Comparison of ENCODE assay signal across 1 cellular context in the genomic region with DNA sequence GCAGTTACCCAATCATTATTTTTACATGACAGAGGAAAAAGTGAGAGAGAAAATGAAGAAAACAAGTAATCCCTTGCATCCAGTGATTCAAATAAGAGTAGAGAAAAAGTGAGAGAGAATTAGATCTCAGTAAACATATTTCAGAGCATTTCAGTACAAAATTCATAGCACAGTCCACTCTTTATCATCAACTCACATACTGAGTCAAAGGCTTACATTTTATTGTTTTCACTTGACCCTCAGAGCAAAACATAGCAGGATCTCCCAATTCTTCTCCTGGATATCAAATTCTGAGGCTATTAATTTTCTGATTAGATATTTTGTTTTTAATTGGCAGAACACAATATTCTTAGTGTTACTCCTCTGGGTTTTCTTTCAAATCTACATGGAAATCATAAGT.
TF ChIP-seq lines count a peak whose summit lies in the region.

No MANE protein-coding gene starts in this region.

TF ChIP-seq in GM23338, 12 proteins besides CTCF, POLR2A, EP300 and RAD21 (continued from another document):
- TF ChIP-seq, protein P1, sequence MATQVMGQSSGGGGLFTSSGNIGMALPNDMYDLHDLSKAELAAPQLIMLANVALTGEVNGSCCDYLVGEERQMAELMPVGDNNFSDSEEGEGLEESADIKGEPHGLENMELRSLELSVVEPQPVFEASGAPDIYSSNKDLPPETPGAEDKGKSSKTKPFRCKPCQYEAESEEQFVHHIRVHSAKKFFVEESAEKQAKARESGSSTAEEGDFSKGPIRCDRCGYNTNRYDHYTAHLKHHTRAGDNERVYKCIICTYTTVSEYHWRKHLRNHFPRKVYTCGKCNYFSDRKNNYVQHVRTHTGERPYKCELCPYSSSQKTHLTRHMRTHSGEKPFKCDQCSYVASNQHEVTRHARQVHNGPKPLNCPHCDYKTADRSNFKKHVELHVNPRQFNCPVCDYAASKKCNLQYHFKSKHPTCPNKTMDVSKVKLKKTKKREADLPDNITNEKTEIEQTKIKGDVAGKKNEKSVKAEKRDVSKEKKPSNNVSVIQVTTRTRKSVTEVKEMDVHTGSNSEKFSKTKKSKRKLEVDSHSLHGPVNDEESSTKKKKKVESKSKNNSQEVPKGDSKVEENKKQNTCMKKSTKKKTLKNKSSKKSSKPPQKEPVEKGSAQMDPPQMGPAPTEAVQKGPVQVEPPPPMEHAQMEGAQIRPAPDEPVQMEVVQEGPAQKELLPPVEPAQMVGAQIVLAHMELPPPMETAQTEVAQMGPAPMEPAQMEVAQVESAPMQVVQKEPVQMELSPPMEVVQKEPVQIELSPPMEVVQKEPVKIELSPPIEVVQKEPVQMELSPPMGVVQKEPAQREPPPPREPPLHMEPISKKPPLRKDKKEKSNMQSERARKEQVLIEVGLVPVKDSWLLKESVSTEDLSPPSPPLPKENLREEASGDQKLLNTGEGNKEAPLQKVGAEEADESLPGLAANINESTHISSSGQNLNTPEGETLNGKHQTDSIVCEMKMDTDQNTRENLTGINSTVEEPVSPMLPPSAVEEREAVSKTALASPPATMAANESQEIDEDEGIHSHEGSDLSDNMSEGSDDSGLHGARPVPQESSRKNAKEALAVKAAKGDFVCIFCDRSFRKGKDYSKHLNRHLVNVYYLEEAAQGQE (IDR thresholded peaks at IDR 0.05; ENCODE audit: unreplicated experiment), result no peak
- TF ChIP-seq, protein P2, sequence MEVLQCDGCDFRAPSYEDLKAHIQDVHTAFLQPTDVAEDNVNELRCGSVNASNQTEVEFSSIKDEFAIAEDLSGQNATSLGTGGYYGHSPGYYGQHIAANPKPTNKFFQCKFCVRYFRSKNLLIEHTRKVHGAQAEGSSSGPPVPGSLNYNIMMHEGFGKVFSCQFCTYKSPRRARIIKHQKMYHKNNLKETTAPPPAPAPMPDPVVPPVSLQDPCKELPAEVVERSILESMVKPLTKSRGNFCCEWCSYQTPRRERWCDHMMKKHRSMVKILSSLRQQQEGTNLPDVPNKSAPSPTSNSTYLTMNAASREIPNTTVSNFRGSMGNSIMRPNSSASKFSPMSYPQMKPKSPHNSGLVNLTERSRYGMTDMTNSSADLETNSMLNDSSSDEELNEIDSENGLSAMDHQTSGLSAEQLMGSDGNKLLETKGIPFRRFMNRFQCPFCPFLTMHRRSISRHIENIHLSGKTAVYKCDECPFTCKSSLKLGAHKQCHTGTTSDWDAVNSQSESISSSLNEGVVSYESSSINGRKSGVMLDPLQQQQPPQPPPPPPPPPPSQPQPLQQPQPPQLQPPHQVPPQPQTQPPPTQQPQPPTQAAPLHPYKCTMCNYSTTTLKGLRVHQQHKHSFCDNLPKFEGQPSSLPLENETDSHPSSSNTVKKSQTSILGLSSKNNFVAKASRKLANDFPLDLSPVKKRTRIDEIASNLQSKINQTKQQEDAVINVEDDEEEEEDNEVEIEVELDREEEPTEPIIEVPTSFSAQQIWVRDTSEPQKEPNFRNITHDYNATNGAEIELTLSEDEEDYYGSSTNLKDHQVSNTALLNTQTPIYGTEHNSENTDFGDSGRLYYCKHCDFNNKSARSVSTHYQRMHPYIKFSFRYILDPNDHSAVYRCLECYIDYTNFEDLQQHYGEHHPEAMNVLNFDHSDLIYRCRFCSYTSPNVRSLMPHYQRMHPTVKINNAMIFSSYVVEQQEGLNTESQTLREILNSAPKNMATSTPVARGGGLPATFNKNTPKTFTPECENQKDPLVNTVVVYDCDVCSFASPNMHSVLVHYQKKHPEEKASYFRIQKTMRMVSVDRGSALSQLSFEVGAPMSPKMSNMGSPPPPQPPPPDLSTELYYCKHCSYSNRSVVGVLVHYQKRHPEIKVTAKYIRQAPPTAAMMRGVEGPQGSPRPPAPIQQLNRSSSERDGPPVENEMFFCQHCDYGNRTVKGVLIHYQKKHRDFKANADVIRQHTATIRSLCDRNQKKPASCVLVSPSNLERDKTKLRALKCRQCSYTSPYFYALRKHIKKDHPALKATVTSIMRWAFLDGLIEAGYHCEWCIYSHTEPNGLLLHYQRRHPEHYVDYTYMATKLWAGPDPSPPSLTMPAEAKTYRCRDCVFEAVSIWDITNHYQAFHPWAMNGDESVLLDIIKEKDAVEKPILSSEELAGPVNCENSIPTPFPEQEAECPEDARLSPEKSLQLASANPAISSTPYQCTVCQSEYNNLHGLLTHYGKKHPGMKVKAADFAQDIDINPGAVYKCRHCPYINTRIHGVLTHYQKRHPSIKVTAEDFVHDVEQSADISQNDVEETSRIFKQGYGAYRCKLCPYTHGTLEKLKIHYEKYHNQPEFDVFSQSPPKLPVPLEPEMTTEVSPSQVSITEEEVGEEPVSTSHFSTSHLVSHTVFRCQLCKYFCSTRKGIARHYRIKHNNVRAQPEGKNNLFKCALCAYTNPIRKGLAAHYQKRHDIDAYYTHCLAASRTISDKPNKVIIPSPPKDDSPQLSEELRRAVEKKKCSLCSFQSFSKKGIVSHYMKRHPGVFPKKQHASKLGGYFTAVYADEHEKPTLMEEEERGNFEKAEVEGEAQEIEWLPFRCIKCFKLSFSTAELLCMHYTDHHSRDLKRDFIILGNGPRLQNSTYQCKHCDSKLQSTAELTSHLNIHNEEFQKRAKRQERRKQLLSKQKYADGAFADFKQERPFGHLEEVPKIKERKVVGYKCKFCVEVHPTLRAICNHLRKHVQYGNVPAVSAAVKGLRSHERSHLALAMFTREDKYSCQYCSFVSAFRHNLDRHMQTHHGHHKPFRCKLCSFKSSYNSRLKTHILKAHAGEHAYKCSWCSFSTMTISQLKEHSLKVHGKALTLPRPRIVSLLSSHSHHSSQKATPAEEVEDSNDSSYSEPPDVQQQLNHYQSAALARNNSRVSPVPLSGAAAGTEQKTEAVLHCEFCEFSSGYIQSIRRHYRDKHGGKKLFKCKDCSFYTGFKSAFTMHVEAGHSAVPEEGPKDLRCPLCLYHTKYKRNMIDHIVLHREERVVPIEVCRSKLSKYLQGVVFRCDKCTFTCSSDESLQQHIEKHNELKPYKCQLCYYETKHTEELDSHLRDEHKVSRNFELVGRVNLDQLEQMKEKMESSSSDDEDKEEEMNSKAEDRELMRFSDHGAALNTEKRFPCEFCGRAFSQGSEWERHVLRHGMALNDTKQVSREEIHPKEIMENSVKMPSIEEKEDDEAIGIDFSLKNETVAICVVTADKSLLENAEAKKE (CRISPR knock-in tag; IDR thresholded peaks at IDR 0.05), result no peak
- no peak for TF ChIP-seq NANOG (IDR thresholded peaks at IDR 0.05; ENCODE audit: borderline replicate concordance)
- TF ChIP-seq EZH2 (IDR thresholded peaks at IDR 0.05; ENCODE audit: low read depth, unreplicated experiment), result no peak
- TF ChIP-seq ZNF114 (CRISPR knock-in tag; IDR thresholded peaks at IDR 0.05), result no peak
- TF ChIP-seq EZH2phosphoT487 (IDR thresholded peaks at IDR 0.05; ENCODE audit: unreplicated experiment), result no peak
- TF ChIP-seq CREB1 (CRISPR knock-in tag; IDR thresholded peaks at IDR 0.05; ENCODE audit: low read depth), result no peak
